20 cellular contexts compared by ENCODE assay signal in genomic region chr17:13735444-13735843, GRCh38.
DNase-seq lines count a peak whose midpoint lies in the region; ATAC-seq and TF ChIP-seq lines count a peak whose summit lies in the region.
"Had no signal": no experiment of that assay in that cellular context is flagged by ENCODE, and none has a peak within 500 bp of the region (broad histone marks: within the 10 kb centered on the region; RNA-seq: fewer than 3 reads in every experiment).

No MANE protein-coding gene starts in this region.

- no peaks in the 10 kb centered on the region for H3K36me3 ChIP-seq in cardiac muscle cell
- H3K36me3 ChIP-seq: esophagus squamous epithelium, transverse colon had no signal

- no peak for TF ChIP-seq CTCF in cardiac muscle cell (IDR thresholded peaks at IDR 0.05; ENCODE audit: low read depth, low read length)
- no peak for TF ChIP-seq CTCF in foreskin keratinocyte (conservative IDR thresholded peaks at IDR 0.05)

- ATAC-seq in left ventricle myocardium superior (no peak), foreskin keratinocyte (peak; percentile 35), left lobe of liver (no peak), GM21529 (IDR thresholded peaks at IDR 0.05; ENCODE audit: unreplicated experiment) (no peak)
- ATAC-seq: A549; GM12878; stimulated activated effector memory CD8-positive, alpha-beta T cell treated with anti-CD3 and anti-CD28 coated beads, Interleukin-12 subunit alpha, Interleukin-12 subunit beta, amount 100 ng/mL, for 72 hours had no signal

- intact Hi-C loops in left ventricle myocardium superior (cut with micrococcal nuclease): no loop called here

- H3K27me3 ChIP-seq in cardiac muscle cell: peaks cover 14% of the 10 kb centered on the region
- no peaks in the 10 kb centered on the region for H3K27me3 ChIP-seq in foreskin keratinocyte
- H3K27me3 ChIP-seq: esophagus squamous epithelium, transverse colon had no signal

- no peaks in the 10 kb centered on the region for H3K9me3 ChIP-seq in cardiac muscle cell (ENCODE audit: low read depth)
- H3K9me3 ChIP-seq: A549, esophagus squamous epithelium, transverse colon had no signal

- no peak overlapping the region for H3K4me3 ChIP-seq in cardiac muscle cell
- H3K4me3 ChIP-seq: A549, esophagus squamous epithelium, GM12878, transverse colon had no signal

- H3K27ac ChIP-seq in cardiac muscle cell: no peak overlapping the region
- no peak overlapping the region for H3K27ac ChIP-seq in foreskin keratinocyte
- H3K27ac ChIP-seq: A549, esophagus squamous epithelium, transverse colon had no signal

- DNase-seq in cardiac muscle cell (ENCODE audit: low read depth in 1 of 2, low spot score in 1 of 2) (peak; percentile 9 to 30), left ventricle myocardium superior (no peak), SK-N-DZ (ENCODE audit: low spot score) (peak; percentile 24), foreskin keratinocyte (no peak), AG20443 (ENCODE audit: low spot score) (no peak), left lobe of liver (ENCODE audit: low spot score) (no peak)
- no peak for DNase-seq in activated T-cell treated with anti-CD3 and anti-CD28 coated beads, Interleukin-2, amount 50 U/mL, for 1 hour
- DNase-seq: activated CD4-positive, alpha-beta T cell treated with anti-CD3 and anti-CD28 coated beads for 4 hours; activated CD8-positive, alpha-beta memory T cell treated with anti-CD3 and anti-CD28 coated beads, Interleukin-2, amount 50 U/mL, for 48 hours; activated naive CD4-positive, alpha-beta T cell treated with anti-CD3 and anti-CD28 coated beads, Interleukin-2, amount 10 ng/mL, durations not matched to agents 7 days and 5 days; CD8-positive, alpha-beta memory T cell; esophagus squamous epithelium; hypothalamus; SHP77; T1000; transverse colon had no signal

- H3K4me1 ChIP-seq in cardiac muscle cell (ENCODE audit: low read depth) (no peaks in the 10 kb centered on the region), foreskin keratinocyte (no peaks in the 10 kb centered on the region)
- H3K4me1 ChIP-seq: A549, esophagus squamous epithelium, transverse colon had no signal

Comparison
In these comparisons a context has a peak if more than half of its experiments do, and no peak if none do; other contexts are left out.
1. DNase-seq: peak in cardiac muscle cell (2 of 2) and SK-N-DZ (single experiment); none in left ventricle myocardium superior (single experiment), foreskin keratinocyte (0 of 2), AG20443 (single experiment), left lobe of liver (single experiment) and activated T-cell treated with anti-CD3 and anti-CD28 coated beads, Interleukin-2, amount 50 U/mL, for 1 hour (single experiment).